Comparison of ENCODE assay signal across 12 cellular contexts in genomic region chr1:18940303-18941020, GRCh38. TPM values are rescaled to one million over a fixed set of nuclear protein-coding genes. Genes with fewer than 3 reads are reported as not detected.
DNase-seq lines count a peak whose midpoint lies in the region; ATAC-seq and TF ChIP-seq lines count a peak whose summit lies in the region.
"Had no signal": no experiment of that assay in that cellular context is flagged by ENCODE, and none has a peak within 500 bp of the region (broad histone marks: within the 10 kb centered on the region; RNA-seq: fewer than 3 reads in every experiment).

No MANE protein-coding gene starts in this region.

- H3K36me3 Mint-ChIP-seq in progenitor cell of endocrine pancreas (ENCODE audit: insufficient read depth), result no peaks in the 10 kb centered on the region

- ATAC-seq in gastrocnemius medialis, result no peak
- ATAC-seq in GM18861 (IDR thresholded peaks at IDR 0.05; ENCODE audit: unreplicated experiment), result no peak
- ATAC-seq: mucosa of descending colon had no signal

- H3K4me3 ChIP-seq in WERI-Rb-1 (ENCODE audit: low read depth, low read length), result no peak overlapping the region
- no peak overlapping the region for H3K4me3 ChIP-seq in gastrocnemius medialis
- H3K4me3 ChIP-seq: mucosa of descending colon had no signal

- in situ Hi-C loops in G401 (cut with HindIII; ENCODE audit: low sequenced_read_pairs) (no loop called here), gastrocnemius medialis (cut with MboI; ENCODE audit: low sequenced_read_pairs in 4 of 4) (no loop called here)

- H3K36me3 ChIP-seq in WERI-Rb-1 (no peaks in the 10 kb centered on the region), gastrocnemius medialis (no peaks in the 10 kb centered on the region)

- H3K4me1 ChIP-seq in gastrocnemius medialis, result peaks cover 36 to 47% of the 10 kb centered on the region in 2 donors

- H3K4me3 Mint-ChIP-seq in progenitor cell of endocrine pancreas (ENCODE audit: low read depth), result no peak overlapping the region

- H3K9me3 Mint-ChIP-seq in progenitor cell of endocrine pancreas (ENCODE audit: low read depth), result no peaks in the 10 kb centered on the region

- DNase-seq in G401 (ENCODE audit: low spot score) (peak; percentile 80), WERI-Rb-1 (no peak), fibroblast of peridontal ligament (ENCODE audit: extremely low read depth) (peak; percentile 68), progenitor cell of endocrine pancreas (ENCODE audit: low spot score, unreplicated experiment) (no peak), gastrocnemius medialis (no peak)
- DNase-seq in effector CD4-positive, alpha-beta T cell, result no peak
- DNase-seq in activated CD4-positive, alpha-beta T cell treated with anti-CD3 and anti-CD28 coated beads, Interleukin-2, amount 50 U/mL, for 4 hours, result no peak
- DNase-seq: activated CD4-positive, CD25-positive, alpha-beta regulatory T cell; activated T-cell treated with anti-CD3 and anti-CD28 coated beads, Interleukin-2, amount 50 U/mL, for 48 hours; cerebellar nuclear complex had no signal

- peak overlapping the region; percentile 81 for H3K27ac Mint-ChIP-seq in progenitor cell of endocrine pancreas

- H3K9me3 ChIP-seq in WERI-Rb-1 (ENCODE audit: severe bottlenecking), result no peaks in the 10 kb centered on the region
- H3K9me3 ChIP-seq in gastrocnemius medialis, result no peaks in the 10 kb centered on the region
- H3K9me3 ChIP-seq: mucosa of descending colon had no signal

- intact Hi-C loops in gastrocnemius medialis (cut with DNase I; ENCODE audit: low total_unique reads), result no loop called here

- H3K27me3 ChIP-seq in WERI-Rb-1 (ENCODE audit: insufficient read depth, low read depth, severe bottlenecking) (no peaks in the 10 kb centered on the region), gastrocnemius medialis (no peaks in the 10 kb centered on the region)

- H3K27ac ChIP-seq in WERI-Rb-1 (peak overlapping the region; percentile 91), gastrocnemius medialis (no peak overlapping the region)

- H3K4me1 Mint-ChIP-seq in progenitor cell of endocrine pancreas (ENCODE audit: low read depth), result peaks cover 24% of the 10 kb centered on the region

- no peak for TF ChIP-seq POLR2A in gastrocnemius medialis (IDR thresholded peaks at IDR 0.05)

- no peak for TF ChIP-seq CTCF in WERI-Rb-1 (IDR thresholded peaks at IDR 0.05; ENCODE audit: low read depth, low read length)
- no peak for TF ChIP-seq CTCF in progenitor cell of endocrine pancreas (IDR thresholded peaks at IDR 0.05; ENCODE audit: unreplicated experiment)
- no peak for TF ChIP-seq CTCF in gastrocnemius medialis (IDR thresholded peaks at IDR 0.05 in 4 of 5, conservative IDR thresholded peaks at IDR 0.05 in 1 of 5)

- H3K27me3 Mint-ChIP-seq in progenitor cell of endocrine pancreas, result no peaks in the 10 kb centered on the region

RNA-seq across cellular contexts. Expression of gene IFFO2, which starts 16.0 kb away (rescaled TPM):
- 12.7 and 15.7 TPM in 2 replicates for total RNA-seq in G401 (2014; rRNA removed; shearing (Covaris generic))
- 21.0 and 24.4 TPM in 2 replicates for total RNA-seq in progenitor cell of endocrine pancreas
- 10 to 100 TPM in 1 of 4 donors, 1 to 10 TPM in 3; 2.1 to 16.3 (median 5.7) TPM for total RNA-seq in gastrocnemius medialis

RNA-seq across cellular contexts. Expression of gene ALDH4A1, which starts 38.1 kb away (rescaled TPM):
- 40.5 and 51.4 TPM in 2 replicates for total RNA-seq in G401 (2014; rRNA removed; shearing (Covaris generic))
- total RNA-seq in progenitor cell of endocrine pancreas (29.3 and 30.0 TPM in 2 replicates), gastrocnemius medialis (10 to 100 TPM; 22.8 to 35.3 (median 31.4) TPM)

Comparison
In these comparisons a context has a peak if more than half of its experiments do, and no peak if none do; other contexts are left out.
1. DNase-seq: peak in G401 (single experiment) and fibroblast of peridontal ligament (single experiment); none in WERI-Rb-1 (single experiment), progenitor cell of endocrine pancreas (single experiment), effector CD4-positive, alpha-beta T cell (single experiment), activated CD4-positive, alpha-beta T cell treated with anti-CD3 and anti-CD28 coated beads, Interleukin-2, amount 50 U/mL, for 4 hours (0 of 2) and gastrocnemius medialis (0 of 2).